23 cellular contexts compared by ENCODE assay signal in genomic region chr7:151384352-151384697, GRCh38. TPM values are rescaled to one million over a fixed set of nuclear protein-coding genes. Genes with fewer than 3 reads are reported as not detected.
DNase-seq lines count a peak whose midpoint lies in the region; ATAC-seq and TF ChIP-seq lines count a peak whose summit lies in the region.
"Had no signal": no experiment of that assay in that cellular context is flagged by ENCODE, and none has a peak within 500 bp of the region (broad histone marks: within the 10 kb centered on the region; RNA-seq: fewer than 3 reads in every experiment).

No MANE protein-coding gene starts in this region.

- H3K36me3 Mint-ChIP-seq in natural killer cell treated with Interleukin-12 subunit alpha and Interleukin-12 subunit beta and Interleukin-15 and Interleukin-18, amount 100 ng/mL, for 72 hours: no peaks in the 10 kb centered on the region
- H3K36me3 Mint-ChIP-seq in natural killer cell (no peaks in the 10 kb centered on the region), activated B cell treated with CpG ODN at 0.5 μM for 24 hours (ENCODE audit: low read depth) (no peaks in the 10 kb centered on the region), naive B cell (no peaks in the 10 kb centered on the region)
- no peaks in the 10 kb centered on the region for H3K36me3 Mint-ChIP-seq in activated CD4-positive, alpha-beta T cell treated with anti-CD3 and anti-CD28 coated beads for 36 hours (ENCODE audit: low read depth)

- H3K9me3 Mint-ChIP-seq in natural killer cell treated with Interleukin-12 subunit alpha and Interleukin-12 subunit beta and Interleukin-15 and Interleukin-18, amount 100 ng/mL, for 72 hours: no peaks in the 10 kb centered on the region
- no peaks in the 10 kb centered on the region for H3K9me3 Mint-ChIP-seq in natural killer cell
- no peaks in the 10 kb centered on the region for H3K9me3 Mint-ChIP-seq in activated B cell treated with CpG ODN at 0.5 μM for 24 hours
- H3K9me3 Mint-ChIP-seq in naive B cell: no peaks in the 10 kb centered on the region
- H3K9me3 Mint-ChIP-seq in activated CD4-positive, alpha-beta T cell treated with anti-CD3 and anti-CD28 coated beads for 36 hours (ENCODE audit: low read depth): no peaks in the 10 kb centered on the region
- H3K9me3 Mint-ChIP-seq: CD4-positive, alpha-beta T cell had no signal

- intact Hi-C loops in natural killer cell (cut with micrococcal nuclease): no loop called here
- intact Hi-C loops in activated B cell treated with CpG ODN at 0.5 μM for 24 hours (cut with micrococcal nuclease): loop anchor here (5.0 kb wide), 1 partner anchor 63 kb away; no protein-coding TSS in a partner anchor
- intact Hi-C loops in activated CD4-positive, alpha-beta T cell treated with anti-CD3 and anti-CD28 coated beads for 36 hours (cut with DNase I, micrococcal nuclease): no loop called here

- H3K4me3 Mint-ChIP-seq in natural killer cell treated with Interleukin-12 subunit alpha and Interleukin-12 subunit beta and Interleukin-15 and Interleukin-18, amount 100 ng/mL, for 72 hours: no peak overlapping the region
- H3K4me3 Mint-ChIP-seq in natural killer cell (no peak overlapping the region), activated B cell treated with CpG ODN at 0.5 μM for 24 hours (no peak overlapping the region), naive B cell (peak overlapping the region in 2 of 8 donors; percentile 52 to 58)
- H3K4me3 Mint-ChIP-seq in activated CD4-positive, alpha-beta T cell treated with anti-CD3 and anti-CD28 coated beads for 36 hours: no peak overlapping the region
- H3K4me3 Mint-ChIP-seq: CD4-positive, alpha-beta T cell had no signal

- peaks cover 10 to 14% of the 10 kb centered on the region in 2 donors for H3K27me3 Mint-ChIP-seq in natural killer cell treated with Interleukin-12 subunit alpha and Interleukin-12 subunit beta and Interleukin-15 and Interleukin-18, amount 100 ng/mL, for 72 hours
- peaks cover 18 to 22% of the 10 kb centered on the region in 2 donors for H3K27me3 Mint-ChIP-seq in natural killer cell (ENCODE audit: low read depth in 2 of 2)
- H3K27me3 Mint-ChIP-seq in activated B cell treated with CpG ODN at 0.5 μM for 24 hours: peaks cover 2% of the 10 kb centered on the region
- peaks cover 0 to 10% (median 9%) of the 10 kb centered on the region in 3 donors for H3K27me3 Mint-ChIP-seq in naive B cell
- H3K27me3 Mint-ChIP-seq in activated CD4-positive, alpha-beta T cell treated with anti-CD3 and anti-CD28 coated beads for 36 hours: peaks cover 15% of the 10 kb centered on the region

- CTCF ChIA-PET in activated B cell treated with CpG ODN at 0.5 μM for 24 hours (lab: Charles Lee): no interaction called here
- CTCF ChIA-PET in activated CD4-positive, alpha-beta T cell treated with anti-CD3 and anti-CD28 coated beads for 36 hours (lab: Charles Lee): interaction anchor here (2.2 kb wide), 1 partner anchor 64 kb away, joined by 9 read pairs; no protein-coding TSS in a partner anchor

- POLR2A ChIA-PET in activated B cell treated with CpG ODN at 0.5 μM for 24 hours (lab: Charles Lee): no interaction called here
- POLR2A ChIA-PET in activated CD4-positive, alpha-beta T cell treated with anti-CD3 and anti-CD28 coated beads for 36 hours (lab: Charles Lee): no interaction called here

- no peak for ATAC-seq in natural killer cell treated with Interleukin-12 subunit alpha and Interleukin-12 subunit beta and Interleukin-15 and Interleukin-18, amount 100 ng/mL, for 72 hours
- ATAC-seq in natural killer cell (no peak), activated B cell treated with CpG ODN at 0.5 μM for 24 hours (ENCODE audit: low read depth) (no peak), naive B cell (ENCODE audit: low read depth in 2 of 2) (no peak), HG02870 (IDR thresholded peaks at IDR 0.05; ENCODE audit: unreplicated experiment) (no peak)
- ATAC-seq in activated CD4-positive, alpha-beta T cell treated with anti-CD3 and anti-CD28 coated beads for 36 hours: no peak
- ATAC-seq: HCT116 had no signal

- peaks cover 4 to 10% of the 10 kb centered on the region in 2 donors for H3K4me1 Mint-ChIP-seq in natural killer cell treated with Interleukin-12 subunit alpha and Interleukin-12 subunit beta and Interleukin-15 and Interleukin-18, amount 100 ng/mL, for 72 hours (ENCODE audit: low read depth in 2 of 2)
- H3K4me1 Mint-ChIP-seq in natural killer cell: peaks cover 8 to 14% of the 10 kb centered on the region in 2 donors
- peaks cover 24% of the 10 kb centered on the region for H3K4me1 Mint-ChIP-seq in activated B cell treated with CpG ODN at 0.5 μM for 24 hours
- H3K4me1 Mint-ChIP-seq in naive B cell: peaks cover 13 to 21% (median 18%) of the 10 kb centered on the region in 3 donors
- peaks cover 10% of the 10 kb centered on the region for H3K4me1 Mint-ChIP-seq in activated CD4-positive, alpha-beta T cell treated with anti-CD3 and anti-CD28 coated beads for 36 hours

- peak; percentile 49 for DNase-seq in natural killer cell treated with Interleukin-12 subunit alpha and Interleukin-12 subunit beta and Interleukin-15 and Interleukin-18, amount 100 ng/mL, for 72 hours (ENCODE audit: low spot score)
- DNase-seq in natural killer cell (no peak), activated B cell treated with CpG ODN at 0.5 μM for 24 hours (peak; percentile 6), naive B cell (no peak), D341Med (ENCODE audit: low spot score) (no peak)
- DNase-seq in activated CD4-positive, alpha-beta T cell treated with anti-CD3 and anti-CD28 coated beads for 36 hours: no peak
- DNase-seq: Caco-2; CD4-positive, alpha-beta T cell; DMS79 treated with DMSO at 0.1 percent for 48 hours; GF-D8; NCI-H1048; NCI-H1417; NCI-H1694; NCI-H2029 treated with DMSO at 0.1 percent for 48 hours; NCI-H2227 treated with DMSO at 0.1 percent for 48 hours; NCI-H526 treated with DMSO at 0.1 percent for 48 hours; Right ventricle myocardium superior; RPMI8226 had no signal

- H3K27ac Mint-ChIP-seq in natural killer cell treated with Interleukin-12 subunit alpha and Interleukin-12 subunit beta and Interleukin-15 and Interleukin-18, amount 100 ng/mL, for 72 hours: no peak overlapping the region
- H3K27ac Mint-ChIP-seq in natural killer cell: no peak overlapping the region
- no peak overlapping the region for H3K27ac Mint-ChIP-seq in activated B cell treated with CpG ODN at 0.5 μM for 24 hours
- peak overlapping the region; percentile 50 to 97 (median 86) for H3K27ac Mint-ChIP-seq in naive B cell
- H3K27ac Mint-ChIP-seq in activated CD4-positive, alpha-beta T cell treated with anti-CD3 and anti-CD28 coated beads for 36 hours: no peak overlapping the region
- H3K27ac Mint-ChIP-seq: CD4-positive, alpha-beta T cell had no signal

- TF ChIP-seq CTCF in natural killer cell (IDR thresholded peaks at IDR 0.05) (no peak), activated B cell treated with CpG ODN at 0.5 μM for 24 hours (IDR thresholded peaks at IDR 0.05) (no peak)

RNA-seq across cellular contexts. Expression of gene WDR86, which starts 25.5 kb away (rescaled TPM):
- total RNA-seq in natural killer cell treated with Interleukin-12 subunit alpha and Interleukin-12 subunit beta and Interleukin-15 and Interleukin-18, amount 100 ng/mL, for 72 hours: not detected
- total RNA-seq in natural killer cell: 1 to 10 TPM; 1.6 to 4.6 (median 2.1) TPM
- total RNA-seq in activated B cell treated with CpG ODN at 0.5 μM for 24 hours: 0.33 and 0.49 TPM in 2 replicates
- polyA plus RNA-seq in naive B cell (ENCODE audit: low read depth in 6 of 6): 1 to 10 TPM; 1.4 to 3.5 (median 1.9) TPM
- total RNA-seq in activated CD4-positive, alpha-beta T cell treated with anti-CD3 and anti-CD28 coated beads for 36 hours: not detected
- total RNA-seq: NCI-H460 had no signal

RNA-seq across cellular contexts. Expression of gene NUB1, which starts 42.7 kb away (rescaled TPM):
- total RNA-seq in natural killer cell treated with Interleukin-12 subunit alpha and Interleukin-12 subunit beta and Interleukin-15 and Interleukin-18, amount 100 ng/mL, for 72 hours: 10 to 100 TPM; 53.6 to 66.9 TPM
- total RNA-seq in natural killer cell (100 to 1,000 TPM; 110 to 113 (median 111) TPM), activated B cell treated with CpG ODN at 0.5 μM for 24 hours (47.5 and 52.7 TPM in 2 replicates)
- polyA plus RNA-seq in naive B cell (ENCODE audit: low read depth in 6 of 6): 10 to 100 TPM; 36.5 to 89.7 (median 71.1) TPM
- total RNA-seq in activated CD4-positive, alpha-beta T cell treated with anti-CD3 and anti-CD28 coated beads for 36 hours: 10 to 100 TPM; 51.4 to 70.4 TPM

RNA-seq across cellular contexts. Expression of gene CRYGN, which starts 55.6 kb away (rescaled TPM):
- not detected for total RNA-seq in natural killer cell treated with Interleukin-12 subunit alpha and Interleukin-12 subunit beta and Interleukin-15 and Interleukin-18, amount 100 ng/mL, for 72 hours
- total RNA-seq in natural killer cell (not detected), activated B cell treated with CpG ODN at 0.5 μM for 24 hours (not detected in 2 replicates)
- polyA plus RNA-seq in naive B cell (ENCODE audit: low read depth in 6 of 6): not detected
- total RNA-seq in activated CD4-positive, alpha-beta T cell treated with anti-CD3 and anti-CD28 coated beads for 36 hours: under 1 TPM in 1 of 2 experiments, not detected in 1; 0.11 TPM
- total RNA-seq: Caco-2, SJSA1 had no signal
- polyA plus RNA-seq: AG04450 had no signal

Comparison
In these comparisons a context has a peak if more than half of its experiments do, and no peak if none do; other contexts are left out.
1. DNase-seq: peak in natural killer cell treated with Interleukin-12 subunit alpha and Interleukin-12 subunit beta and Interleukin-15 and Interleukin-18, amount 100 ng/mL, for 72 hours (single experiment) and activated B cell treated with CpG ODN at 0.5 μM for 24 hours (single experiment); none in natural killer cell (single experiment), naive B cell (single experiment), activated CD4-positive, alpha-beta T cell treated with anti-CD3 and anti-CD28 coated beads for 36 hours (single experiment) and D341Med (single experiment).
2. H3K27ac Mint-ChIP-seq: peak in naive B cell (6 of 6); none in natural killer cell treated with Interleukin-12 subunit alpha and Interleukin-12 subunit beta and Interleukin-15 and Interleukin-18, amount 100 ng/mL, for 72 hours (0 of 2), natural killer cell (0 of 2), activated B cell treated with CpG ODN at 0.5 μM for 24 hours (single experiment) and activated CD4-positive, alpha-beta T cell treated with anti-CD3 and anti-CD28 coated beads for 36 hours (single experiment).